Comparison of ENCODE assay signal across 20 cellular contexts in the genomic region with DNA sequence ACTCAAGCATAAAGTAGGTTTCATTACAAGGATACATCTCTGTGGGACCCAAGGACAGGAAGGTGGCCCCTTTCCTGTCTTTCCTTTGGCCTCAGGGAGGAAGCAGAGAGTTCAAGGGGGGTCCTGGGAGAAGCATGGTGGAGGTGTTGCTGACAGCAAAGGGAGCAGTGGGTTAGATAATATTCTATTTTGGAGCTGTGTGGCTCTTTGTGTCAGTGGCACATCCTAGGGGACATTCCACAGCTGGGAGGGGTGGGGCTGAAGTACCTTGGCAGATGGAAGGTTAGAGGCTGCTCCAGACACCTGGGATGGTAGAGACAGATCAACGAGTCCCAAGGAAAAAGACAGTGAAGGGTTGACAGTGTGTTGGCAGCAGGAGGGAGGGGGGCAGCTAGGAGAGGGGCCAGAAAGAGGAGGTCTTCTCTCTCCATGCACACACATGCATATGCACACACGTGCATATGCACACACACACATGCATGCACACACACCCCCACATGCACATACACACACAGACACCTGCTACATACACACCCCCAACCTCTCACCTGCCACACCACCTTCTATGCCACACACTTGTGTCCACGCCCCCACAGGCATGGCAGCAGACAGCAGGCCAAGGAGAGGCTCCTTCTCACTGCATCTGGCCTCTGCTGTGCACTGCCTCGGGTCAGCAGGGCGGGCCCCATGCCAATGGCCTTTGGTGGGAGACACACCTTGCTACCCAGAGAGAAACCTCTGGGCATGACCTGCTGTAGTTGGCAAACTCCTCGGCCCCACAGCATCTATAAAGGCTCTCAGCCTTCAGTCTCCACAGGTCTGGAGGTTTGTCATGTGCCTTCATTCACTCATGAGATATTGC. TPM values are rescaled to one million over a fixed set of nuclear protein-coding genes. Genes with fewer than 3 reads are reported as not detected.
A peak's percentile ranks its signal among the peaks of the same experiment; 100 is the strongest.
DNase-seq lines count a peak whose midpoint lies in the region; ATAC-seq, FAIRE-seq and TF ChIP-seq lines count a peak whose summit lies in the region.
"Had no signal": no experiment of that assay in that cellular context is flagged by ENCODE, and none has a peak within 500 bp of the region (broad histone marks: within the 10 kb centered on the region; RNA-seq: fewer than 3 reads in every experiment).

No MANE protein-coding gene starts in this region.

- intact Hi-C loops in OCI-LY7 (cut with micrococcal nuclease; ENCODE audit: unreplicated experiment) (loop anchor here (1.0 kb wide), 1 partner anchor 48 kb away; no protein-coding TSS in a partner anchor), heart right ventricle (cut with DNase I) (no loop called here)

- peak overlapping the region; percentile 80 for H3K27ac Mint-ChIP-seq in neural progenitor cell
- H3K27ac Mint-ChIP-seq: CD4-positive, alpha-beta T cell had no signal

- H3K9ac ChIP-seq in neural progenitor cell = no peak overlapping the region
- H3K9ac ChIP-seq: GM23248 had no signal

- DNase-seq in HTR-8/SVneo (ENCODE audit: insufficient read length, low spot score) = no peak
- DNase-seq in OCI-LY7 (ENCODE audit: low spot score) = no peak
- no peak for DNase-seq in heart right ventricle
- no peak for DNase-seq in neural progenitor cell (ENCODE audit: low spot score)
- no peak for DNase-seq in effector CD4-positive, alpha-beta T cell
- DNase-seq in ureter (ENCODE audit: low spot score) = no peak
- DNase-seq in OCI-M1 (lab: John Stamatoyannopoulos, UW) = no peak
- DNase-seq: Calu3; CD4-positive, alpha-beta T cell; DMS79; GM23248; HCEC 1CT; Karpas-422; MM.1S; NCI-H1417; NCI-H187 treated with DMSO at 0.1 percent for 48 hours; NCI-H748 treated with DMSO at 0.1 percent for 48 hours had no signal

- H3K4me1 ChIP-seq in OCI-LY7 (ENCODE audit: insufficient read depth, low read length, poor library complexity, severe bottlenecking) = peaks cover 39% of the 10 kb centered on the region
- peaks cover 0 to 51% (median 15%) of the 10 kb centered on the region in 9 donors for H3K4me1 ChIP-seq in heart right ventricle
- H3K4me1 ChIP-seq in neural progenitor cell = no peaks in the 10 kb centered on the region

- BruUV-seq in OCI-LY7 (replicated peaks; lab: Mats Ljungman, UMichigan) = no TSS peak

- no peak overlapping the region for H3K4me3 Mint-ChIP-seq in neural progenitor cell
- H3K4me3 Mint-ChIP-seq: CD4-positive, alpha-beta T cell had no signal

- no peaks in the 10 kb centered on the region for H3K36me3 Mint-ChIP-seq in neural progenitor cell

- peak overlapping the region; percentile 43 for H3K4me2 ChIP-seq in OCI-LY7 (ENCODE audit: low read length)
- no peak overlapping the region for H3K4me2 ChIP-seq in neural progenitor cell

- TF ChIP-seq CTCF in OCI-LY7 (conservative IDR thresholded peaks at IDR 0.05; ENCODE audit: low read length) = no peak; the same call in 1 of the 2 replicates
- no peak for TF ChIP-seq CTCF in heart right ventricle (IDR thresholded peaks at IDR 0.05)
- no peak for TF ChIP-seq CTCF in neural progenitor cell (IDR thresholded peaks at IDR 0.05)

- no peaks in the 10 kb centered on the region for H3K9me3 ChIP-seq in OCI-LY7 (ENCODE audit: low read length)
- H3K9me3 ChIP-seq in heart right ventricle = peaks cover 0 to 8% (median 0%) of the 10 kb centered on the region in 11 donors
- no peaks in the 10 kb centered on the region for H3K9me3 ChIP-seq in neural progenitor cell (ENCODE audit: low read depth)

- FAIRE-seq in HTR-8/SVneo (lab: Jason Lieb, UNC) = peak; percentile 85
- FAIRE-seq: GM18507 had no signal

- H4K20me1 ChIP-seq in OCI-LY7 (ENCODE audit: insufficient read depth, low read length) (no peaks in the 10 kb centered on the region), neural progenitor cell (ENCODE audit: low read depth) (no peaks in the 10 kb centered on the region)

- no peaks in the 10 kb centered on the region for H3K36me3 ChIP-seq in OCI-LY7 (ENCODE audit: insufficient read depth, low read length)
- no peaks in the 10 kb centered on the region for H3K36me3 ChIP-seq in heart right ventricle
- H3K36me3 ChIP-seq in neural progenitor cell = no peaks in the 10 kb centered on the region

- H3K4me3 ChIP-seq in OCI-LY7 (ENCODE audit: low read depth, low read length, poor library complexity, severe bottlenecking) (no peak overlapping the region), heart right ventricle (no peak overlapping the region), neural progenitor cell (no peak overlapping the region)
- H3K4me3 ChIP-seq: GM23248 had no signal

- 52 to 64% methylated on average over 6 of the region's 6 CpGs for WGBS in heart right ventricle, 2 donors

- ATAC-seq in heart right ventricle = peak in 4 of 8 donors; percentile 19 to 37 (median 24)
- ATAC-seq in GM18502 (IDR thresholded peaks at IDR 0.05; ENCODE audit: poor library complexity, unreplicated experiment) = no peak

- peaks cover 12% of the 10 kb centered on the region for H3K4me1 Mint-ChIP-seq in neural progenitor cell

- H3K79me2 ChIP-seq in OCI-LY7 (ENCODE audit: insufficient read depth, low read depth, low read length) (no peaks in the 10 kb centered on the region), neural progenitor cell (ENCODE audit: low read depth) (no peaks in the 10 kb centered on the region)

- H3K27ac ChIP-seq in OCI-LY7 (ENCODE audit: low read depth, low read length, poor library complexity, severe bottlenecking) = no peak overlapping the region
- peak overlapping the region in 6 of 10 donors; percentile 33 to 58 (median 43) for H3K27ac ChIP-seq in heart right ventricle
- no peak overlapping the region for H3K27ac ChIP-seq in neural progenitor cell
- H3K27ac ChIP-seq: GM23248 had no signal

- peaks cover 7% of the 10 kb centered on the region for H3K9me3 Mint-ChIP-seq in neural progenitor cell
- H3K9me3 Mint-ChIP-seq: CD4-positive, alpha-beta T cell had no signal

- peaks cover 3% of the 10 kb centered on the region for H3F3A ChIP-seq in neural progenitor cell (ENCODE audit: low read depth)

- POLR2A ChIA-PET in OCI-LY7 (lab: Charles Lee) = no interaction called here

- H3K9me2 ChIP-seq in OCI-LY7 (ENCODE audit: insufficient read depth, low read length) = no peaks in the 10 kb centered on the region

- H3K27me3 Mint-ChIP-seq in neural progenitor cell (ENCODE audit: insufficient read depth, low read depth) = peaks cover 4% of the 10 kb centered on the region
- H3K27me3 Mint-ChIP-seq: CD4-positive, alpha-beta T cell had no signal

- H2AFZ ChIP-seq in OCI-LY7 (ENCODE audit: low read length) (peak overlapping the region; percentile 57; the same call in 1 of the 2 replicates), neural progenitor cell (replicated peaks) (no peak overlapping the region)
- H2AFZ ChIP-seq: GM23248 had no signal

- CTCF ChIA-PET in OCI-LY7 (lab: Charles Lee; ENCODE audit: unreplicated experiment) = no interaction called here

- H3K27me3 ChIP-seq in heart right ventricle (no peaks in the 10 kb centered on the region), neural progenitor cell (peaks cover 16% of the 10 kb centered on the region)

RNA-seq across cellular contexts. Expression of gene POLD2, which starts 5.6 kb away (rescaled TPM):
- total RNA-seq in OCI-LY7 (2014; rRNA removed; shearing (Covaris generic)) = 205 and 230 TPM in 2 replicates
- 261 and 271 TPM in 2 replicates for total RNA-seq in OCI-LY7 (2022)
- total RNA-seq in heart right ventricle = 10 to 100 TPM; 64.4 to 92.0 (median 76.8) TPM
- polyA plus RNA-seq in heart right ventricle = 100 to 1,000 TPM in 1 of 2 donors, 10 to 100 TPM in 1; 89.3 to 150 TPM
- 126 and 232 TPM in 2 replicates for total RNA-seq in neural progenitor cell (ENCODE audit: low replicate concordance)
- total RNA-seq in ureter = 92.0 TPM

RNA-seq across cellular contexts. Expression of gene MYL7, which starts 12.2 kb away (rescaled TPM):
- total RNA-seq in OCI-LY7 (2014; rRNA removed; shearing (Covaris generic)) = not detected in 2 replicates
- total RNA-seq in OCI-LY7 (2022) (not detected in 2 replicates), heart right ventricle (1,000 to 10,000 TPM in 7 of 10 donors, 100 to 1,000 TPM in 3; 146 to 6,323 (median 1,764) TPM), neural progenitor cell (ENCODE audit: low replicate concordance) (not detected in 2 replicates), ureter (not detected)
- 1,000 to 10,000 TPM; 1,475 to 2,069 TPM for polyA plus RNA-seq in heart right ventricle
- total RNA-seq: Calu3; CD4-positive, alpha-beta T cell; GM23248; NCI-H460 had no signal
- polyA plus RNA-seq: GM23248 had no signal

RNA-seq across cellular contexts. Expression of gene AEBP1, which starts 24.8 kb away (rescaled TPM):
- 62.9 and 64.2 TPM in 2 replicates for total RNA-seq in OCI-LY7 (2014; rRNA removed; shearing (Covaris generic))
- 35.0 and 42.2 TPM in 2 replicates for total RNA-seq in OCI-LY7 (2022)
- total RNA-seq in heart right ventricle = 10 to 100 TPM; 14.1 to 31.3 (median 21.6) TPM
- polyA plus RNA-seq in heart right ventricle = 10 to 100 TPM; 18.0 to 33.7 TPM
- 4.5 and 16.7 TPM in 2 replicates for total RNA-seq in neural progenitor cell (ENCODE audit: low replicate concordance)
- 131 TPM for total RNA-seq in ureter
- total RNA-seq: Calu3, NCI-H460 had no signal

RNA-seq across cellular contexts. Expression of gene POLM, which starts 46.6 kb away (rescaled TPM):
- 83.8 and 90.0 TPM in 2 replicates for total RNA-seq in OCI-LY7 (2014; rRNA removed; shearing (Covaris generic))
- total RNA-seq in OCI-LY7 (2022) (87.9 and 99.3 TPM in 2 replicates), heart right ventricle (10 to 100 TPM; 10.9 to 28.4 (median 13.5) TPM), neural progenitor cell (ENCODE audit: low replicate concordance) (5.9 and 16.4 TPM in 2 replicates), ureter (46.5 TPM)
- polyA plus RNA-seq in heart right ventricle = 10 to 100 TPM in 1 of 2 donors, 1 to 10 TPM in 1; 6.7 to 22.8 TPM

Comparison
In these comparisons a context has a peak if more than half of its experiments do, and no peak if none do; other contexts are left out.
1. H3K27ac ChIP-seq: peak in heart right ventricle (6 of 10); none in OCI-LY7 (single experiment) and neural progenitor cell (single experiment).
2. RNA of gene MYL7, which starts 12.2 kb away (total RNA-seq): 146 to 6,323 TPM in heart right ventricle; not detected in OCI-LY7, not detected in neural progenitor cell and not detected in ureter (single experiment); every median in the first group is over 100 times any median in the second.